Comparison of ENCODE assay signal across 18 cellular contexts in the genomic region with DNA sequence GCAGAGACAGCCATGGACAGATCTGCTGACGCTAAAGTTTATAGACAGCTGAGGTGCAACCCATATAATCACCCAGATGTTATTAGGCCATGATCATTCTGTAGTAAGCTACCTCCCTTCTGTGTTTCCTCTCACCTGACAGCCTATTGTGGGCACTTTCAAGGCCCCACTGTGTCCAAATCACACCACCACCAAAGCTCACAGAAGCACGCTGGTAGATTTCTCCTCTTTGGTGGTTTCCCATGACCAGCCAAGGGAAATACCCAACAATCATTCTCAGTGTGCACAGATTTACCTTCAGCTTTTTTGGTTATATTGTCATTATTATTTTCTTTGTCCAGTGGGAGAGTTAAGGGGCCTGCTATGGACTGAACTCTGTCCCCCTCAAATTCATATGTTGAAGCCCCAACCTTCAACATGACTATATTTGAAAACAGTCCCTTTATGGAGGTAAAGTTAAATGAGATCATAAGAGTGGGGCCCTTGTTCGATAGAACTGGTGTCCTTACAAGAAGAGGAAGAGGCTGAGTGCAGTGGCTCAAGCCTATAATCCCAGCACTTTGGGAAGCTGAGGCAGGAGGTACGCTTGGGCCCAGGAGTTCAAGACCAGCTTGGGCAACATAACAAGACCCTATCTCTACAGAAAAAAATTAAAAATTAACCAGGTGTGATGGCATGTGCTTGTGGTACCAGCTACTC.
DNase-seq lines count a peak whose midpoint lies in the region; ATAC-seq and TF ChIP-seq lines count a peak whose summit lies in the region.
"Had no signal": no experiment of that assay in that cellular context is flagged by ENCODE, and none has a peak within 500 bp of the region (broad histone marks: within the 10 kb centered on the region; RNA-seq: fewer than 3 reads in every experiment).

No MANE protein-coding gene starts in this region.

- in situ Hi-C loops in gastrocnemius medialis (cut with MboI; ENCODE audit: low sequenced_read_pairs in 4 of 4), result no loop called here

- H3K4me3 ChIP-seq in gastrocnemius medialis, result no peak overlapping the region
- H3K4me3 ChIP-seq: SK-N-MC, testis had no signal

- no peaks in the 10 kb centered on the region for H3K9me3 ChIP-seq in gastrocnemius medialis
- H3K9me3 ChIP-seq: testis had no signal

- no peak for TF ChIP-seq POLR2A in gastrocnemius medialis (IDR thresholded peaks at IDR 0.05)

- DNase-seq in mesenteric fat pad (ENCODE audit: low spot score), result peak; percentile 4
- DNase-seq in activated gamma-delta T cell (lab: John Stamatoyannopoulos, UW), result no peak
- no peak for DNase-seq in COLO829 (ENCODE audit: low spot score)
- no peak for DNase-seq in gastrocnemius medialis
- DNase-seq: activated T-cell treated with anti-CD3 and anti-CD28 coated beads, Interleukin-2, amount 50 U/mL, for 48 hours; aorta; effector memory CD4-positive, alpha-beta T cell; H7; naive thymus-derived CD4-positive, alpha-beta T cell; NCI-H146; testis had no signal

- TF ChIP-seq CTCF in gastrocnemius medialis (IDR thresholded peaks at IDR 0.05 in 4 of 5, conservative IDR thresholded peaks at IDR 0.05 in 1 of 5), result no peak

- intact Hi-C loops in gastrocnemius medialis (cut with DNase I; ENCODE audit: low total_unique reads), result no loop called here

- no peaks in the 10 kb centered on the region for H3K27me3 ChIP-seq in gastrocnemius medialis
- H3K27me3 ChIP-seq: testis had no signal

- ATAC-seq in GM18868 (IDR thresholded peaks at IDR 0.05; ENCODE audit: unreplicated experiment) (peak; percentile 95), GM21619 (IDR thresholded peaks at IDR 0.05; ENCODE audit: unreplicated experiment) (peak; percentile 89), HG03108 (IDR thresholded peaks at IDR 0.05; ENCODE audit: unreplicated experiment) (peak; percentile 83), GM21526 (IDR thresholded peaks at IDR 0.05; ENCODE audit: low FRiP score, unreplicated experiment) (no peak), gastrocnemius medialis (no peak)
- ATAC-seq: naive thymus-derived CD4-positive, alpha-beta T cell; sciatic nerve; WTC11 had no signal

- no peak overlapping the region for H3K27ac ChIP-seq in gastrocnemius medialis
- H3K27ac ChIP-seq: SK-N-MC, testis had no signal

- H3K36me3 ChIP-seq in gastrocnemius medialis, result no peaks in the 10 kb centered on the region

- H3K4me1 ChIP-seq in gastrocnemius medialis, result no peaks in the 10 kb centered on the region
- H3K4me1 ChIP-seq: testis had no signal

Comparison
In these comparisons a context has a peak if more than half of its experiments do, and no peak if none do; other contexts are left out.
1. ATAC-seq: peak in GM18868 (single experiment), GM21619 (single experiment) and HG03108 (single experiment); none in GM21526 (single experiment) and gastrocnemius medialis (0 of 2).